In genomic region chr2:211396815-211397214, GRCh38 we compare ENCODE assay signal across 14 cellular contexts.
A peak's percentile ranks its signal among the peaks of the same experiment; 100 is the strongest.
DNase-seq lines count a peak whose midpoint lies in the region; ATAC-seq and TF ChIP-seq lines count a peak whose summit lies in the region.
"Had no signal": no experiment of that assay in that cellular context is flagged by ENCODE, and none has a peak within 500 bp of the region (broad histone marks: within the 10 kb centered on the region; RNA-seq: fewer than 3 reads in every experiment).

No MANE protein-coding gene starts in this region.

- H3K36me3 ChIP-seq in hepatocyte (replicated peaks; ENCODE audit: insufficient read depth, low read depth) (no peaks in the 10 kb centered on the region), Peyer's patch (no peaks in the 10 kb centered on the region)
- H3K36me3 ChIP-seq: vagina had no signal

- TF ChIP-seq CTCF in 22Rv1 (IDR thresholded peaks at IDR 0.05), result no peak
- TF ChIP-seq CTCF in hepatocyte (IDR thresholded peaks at IDR 0.05; ENCODE audit: poor library complexity), result no peak
- TF ChIP-seq CTCF in Peyer's patch (IDR thresholded peaks at IDR 0.05), result no peak
- TF ChIP-seq CTCF in GM13976 (IDR thresholded peaks at IDR 0.05; ENCODE audit: borderline replicate concordance, control extremely low read depth, extremely low read depth, insufficient read depth, missing control alignments), result no peak
- no peak for TF ChIP-seq CTCF in RWPE1 (conservative IDR thresholded peaks at IDR 0.05; ENCODE audit: low read depth)

- no peak overlapping the region for H3K4me3 ChIP-seq in hepatocyte
- H3K4me3 ChIP-seq in Peyer's patch, result no peak overlapping the region
- H3K4me3 ChIP-seq: vagina had no signal

- WGBS in hepatocyte (ENCODE audit: low lambda C conversion rate, missing lambda C conversion rate), result 46% methylated on average over 2 of the region's 2 CpGs

- no peaks in the 10 kb centered on the region for H3K27me3 ChIP-seq in hepatocyte
- no peaks in the 10 kb centered on the region for H3K27me3 ChIP-seq in Peyer's patch
- H3K27me3 ChIP-seq: vagina had no signal

- TF ChIP-seq POLR2A in Peyer's patch (IDR thresholded peaks at IDR 0.05), result no peak

- no peak overlapping the region for H3K4me2 ChIP-seq in hepatocyte
- H3K4me2 ChIP-seq: SK-N-SH had no signal

- DNase-seq in NCI-H1105 treated with DMSO at 0.1 percent for 48 hours (lab: John Stamatoyannopoulos, UW) (peak; percentile 48), NCI-H526 (lab: John Stamatoyannopoulos, UW) (peak; percentile 91 to 97), hepatocyte (ENCODE audit: low spot score) (peak; percentile 8), Peyer's patch (no peak), GM13976 (ENCODE audit: low spot score) (no peak), RWPE1 (ENCODE audit: low spot score) (no peak)
- DNase-seq: ACHN; CD4-positive, alpha-beta memory T cell; HCEC 1CT; SK-N-SH; stimulated activated CD4-positive, alpha-beta T cell treated with anti-CD3 and anti-CD28 coated beads, Interleukin-12 subunit alpha, Interleukin-12 subunit beta, amount 100 ng/mL, for 4 hours had no signal

- no peaks in the 10 kb centered on the region for H3K9me2 ChIP-seq in hepatocyte (replicated peaks; ENCODE audit: insufficient read depth)
- H3K9me2 ChIP-seq: SK-N-SH had no signal

- H3K27ac ChIP-seq in 22Rv1, result peak overlapping the region; percentile 58
- no peak overlapping the region for H3K27ac ChIP-seq in hepatocyte
- H3K27ac ChIP-seq in Peyer's patch, result no peak overlapping the region
- H3K27ac ChIP-seq in RWPE1, result no peak overlapping the region
- H3K27ac ChIP-seq: vagina had no signal

- ATAC-seq in GM18858 (IDR thresholded peaks at IDR 0.05; ENCODE audit: unreplicated experiment), result no peak

- H3K9me3 ChIP-seq in hepatocyte (ENCODE audit: low read depth) (no peaks in the 10 kb centered on the region), Peyer's patch (no peaks in the 10 kb centered on the region)
- H3K9me3 ChIP-seq: SK-N-SH, vagina had no signal

- no peak overlapping the region for H2AFZ ChIP-seq in hepatocyte

- CTCF ChIA-PET in RWPE1 (lab: Yijun Ruan, JAX), result no interaction called here

- POLR2A ChIA-PET in RWPE1 (lab: Yijun Ruan, JAX; ENCODE audit: low non-redundant PET), result no interaction called here

- no peaks in the 10 kb centered on the region for H3K79me2 ChIP-seq in hepatocyte

- no peaks in the 10 kb centered on the region for H4K20me1 ChIP-seq in hepatocyte (ENCODE audit: insufficient read depth, poor library complexity, severe bottlenecking)

- H3K4me1 ChIP-seq in hepatocyte (ENCODE audit: insufficient read depth) (peaks cover 8% of the 10 kb centered on the region), Peyer's patch (no peaks in the 10 kb centered on the region)
- H3K4me1 ChIP-seq: vagina had no signal

- in situ Hi-C loops in GM13976 (cut with MboI; ENCODE audit: low sequenced_read_pairs, unreplicated experiment), result no loop called here

Comparison
In these comparisons a context has a peak if more than half of its experiments do, and no peak if none do; other contexts are left out.
1. DNase-seq: peak in NCI-H1105 treated with DMSO at 0.1 percent for 48 hours (single experiment), NCI-H526 (2 of 2) and hepatocyte (single experiment); none in Peyer's patch (0 of 3), GM13976 (single experiment) and RWPE1 (single experiment).